ENCODE assay signal across 25 cellular contexts in the genomic region with DNA sequence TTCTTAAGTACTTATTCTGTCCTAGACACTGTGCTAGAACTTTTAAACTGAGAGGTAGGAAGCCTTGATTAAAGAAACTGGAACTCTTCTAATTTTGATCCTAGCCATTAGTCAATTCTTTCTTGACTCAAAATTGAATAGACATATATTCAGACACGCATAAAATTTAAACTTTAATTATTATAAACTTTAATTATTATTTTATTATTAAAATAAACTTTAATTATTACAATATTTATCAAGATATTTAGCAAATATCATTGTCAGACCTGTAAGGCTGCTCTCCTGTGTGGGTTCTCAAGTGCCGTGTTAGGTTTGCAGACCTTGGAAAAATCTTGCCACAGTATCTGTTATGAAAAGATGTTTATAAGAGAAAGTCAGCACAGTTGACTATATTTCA.
DNase-seq lines count a peak whose midpoint lies in the region; ATAC-seq, FAIRE-seq and TF ChIP-seq lines count a peak whose summit lies in the region.
"Had no signal": no experiment of that assay in that cellular context is flagged by ENCODE, and none has a peak within 500 bp of the region (broad histone marks: within the 10 kb centered on the region; RNA-seq: fewer than 3 reads in every experiment).

No MANE protein-coding gene starts in this region.

- peak; percentile 31 for FAIRE-seq in frontal cortex (lab: Jason Lieb, UNC)
- FAIRE-seq: A204.1, GM12891, GM19239 had no signal

- H3K4me3 Mint-ChIP-seq in WTC11: no peak overlapping the region
- H3K4me3 Mint-ChIP-seq: CD14-positive monocyte; CD4-positive, alpha-beta memory T cell; CD4-positive, CD25-positive, alpha-beta regulatory T cell; CD8-positive, alpha-beta memory T cell had no signal

- no peak for TF ChIP-seq CTCF in WTC11 (IDR thresholded peaks at IDR 0.05)
- no peak for TF ChIP-seq CTCF in lower lobe of right lung (IDR thresholded peaks at IDR 0.05)

- H3K9me3 Mint-ChIP-seq in WTC11: peaks cover 10% of the 10 kb centered on the region
- H3K9me3 Mint-ChIP-seq: CD14-positive monocyte had no signal

- DNase-seq in WTC11 (ENCODE audit: low spot score): no peak
- DNase-seq in frontal cortex (ENCODE audit: low spot score in 2 of 2): no peak
- DNase-seq in NCI-H69 (lab: John Stamatoyannopoulos, UW): no peak
- DNase-seq in amygdala (lab: John Stamatoyannopoulos, UW): no peak
- no peak for DNase-seq in lower lobe of right lung
- DNase-seq: 8988T; ACHN; BE2C; C1 segment of cervical spinal cord; CD4-positive, alpha-beta memory T cell; CD4-positive, CD25-positive, alpha-beta regulatory T cell; CD8-positive, alpha-beta memory T cell; COR-L47; DMS 273 treated with DMSO at 0.1 percent for 48 hours; DMS153; DMS53; DMS79; DND-41; EL; GF-D8 had no signal

- H3K27ac ChIP-seq in lower lobe of right lung: no peak overlapping the region
- H3K27ac ChIP-seq: BLaER1 had no signal

- H3K36me3 Mint-ChIP-seq in WTC11: peaks cover 7% of the 10 kb centered on the region; the same call in 1 of the 2 replicates
- H3K36me3 Mint-ChIP-seq: CD14-positive monocyte; CD4-positive, alpha-beta memory T cell; CD4-positive, CD25-positive, alpha-beta regulatory T cell; CD8-positive, alpha-beta memory T cell had no signal

- no peaks in the 10 kb centered on the region for H3K36me3 ChIP-seq in lower lobe of right lung
- H3K36me3 ChIP-seq: BE2C, BLaER1 had no signal

- no peak overlapping the region for H3K4me3 ChIP-seq in lower lobe of right lung
- H3K4me3 ChIP-seq: BLaER1 had no signal

- CTCF ChIA-PET in WTC11 (lab: Charles Lee): interaction anchor here (0.7 kb wide), 1 partner anchor 24 kb away, joined by 5 read pairs; no protein-coding TSS in a partner anchor

- POLR2A ChIA-PET in WTC11 (lab: Charles Lee): no interaction called here

- H3K9me3 ChIP-seq in lower lobe of right lung: no peaks in the 10 kb centered on the region
- H3K9me3 ChIP-seq: BE2C, BLaER1 had no signal

- ATAC-seq in WTC11: no peak
- no peak for ATAC-seq in lower lobe of right lung

- no peaks in the 10 kb centered on the region for H3K27me3 ChIP-seq in lower lobe of right lung (ENCODE audit: low read depth)
- H3K27me3 ChIP-seq: BLaER1 had no signal

- peaks cover 13% of the 10 kb centered on the region for H3K4me1 Mint-ChIP-seq in WTC11
- H3K4me1 Mint-ChIP-seq: CD14-positive monocyte; CD4-positive, alpha-beta memory T cell; CD4-positive, CD25-positive, alpha-beta regulatory T cell; CD8-positive, alpha-beta memory T cell had no signal

- H3K27me3 Mint-ChIP-seq in WTC11 (ENCODE audit: low read depth): no peaks in the 10 kb centered on the region
- H3K27me3 Mint-ChIP-seq: CD4-positive, alpha-beta memory T cell; CD8-positive, alpha-beta memory T cell had no signal

- H3K4me1 ChIP-seq in lower lobe of right lung: no peaks in the 10 kb centered on the region
- H3K4me1 ChIP-seq: BE2C, BLaER1 had no signal

- intact Hi-C loops in lower lobe of right lung (cut with DNase I): no loop called here

- H3K27ac Mint-ChIP-seq in WTC11: no peak overlapping the region
- H3K27ac Mint-ChIP-seq: CD14-positive monocyte; CD4-positive, alpha-beta memory T cell; CD4-positive, CD25-positive, alpha-beta regulatory T cell; CD8-positive, alpha-beta memory T cell had no signal

TF ChIP-seq in WTC11, 78 proteins besides CTCF, POLR2A, EP300 and RAD21:
- TF ChIP-seq OVOL2 (CRISPR knock-in tag; IDR thresholded peaks at IDR 0.05; ENCODE audit: borderline replicate concordance): no peak
- TF ChIP-seq HMGA2 (CRISPR knock-in tag; IDR thresholded peaks at IDR 0.05): peak; percentile 92
